In the genomic region with DNA sequence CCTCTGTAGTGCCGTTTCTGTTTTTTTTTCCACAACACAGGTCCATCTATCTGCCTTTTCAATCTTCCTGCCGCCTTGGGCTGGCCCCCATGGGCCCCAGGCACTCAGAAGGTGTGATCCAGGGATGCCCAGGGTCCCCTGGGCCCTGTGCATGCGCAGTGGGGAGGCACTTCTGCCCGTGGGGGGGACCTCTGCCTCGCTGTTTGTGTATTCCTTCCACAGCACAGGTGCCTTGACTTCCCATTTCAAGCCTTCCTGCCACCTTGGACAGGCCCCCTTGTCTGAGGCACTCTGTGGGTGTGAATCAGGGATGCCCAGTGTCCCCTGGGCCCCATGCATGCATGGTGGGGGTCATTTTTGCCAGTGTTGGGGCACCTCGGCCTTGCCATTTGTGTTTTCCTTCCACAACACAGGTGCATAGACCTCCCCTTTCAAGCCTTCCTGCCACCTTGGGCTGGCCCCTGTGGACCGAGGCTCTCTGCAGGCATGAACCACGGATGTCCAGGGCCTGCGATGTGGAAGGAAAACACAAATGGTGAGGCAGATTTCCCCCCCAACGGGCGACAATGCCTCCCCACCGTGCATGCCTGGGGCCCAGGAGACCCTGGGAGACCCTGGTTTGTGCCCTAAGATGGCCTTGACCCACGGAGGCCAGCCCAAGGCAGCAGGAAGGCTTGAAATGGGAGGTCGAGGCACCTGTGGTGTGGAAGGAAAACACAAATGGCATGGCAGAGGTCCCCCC, we compare ENCODE assay signal across 21 cellular contexts.
"Had no signal": no experiment of that assay in that cellular context is flagged by ENCODE, and none has a peak within 500 bp of the region (broad histone marks: within the 10 kb centered on the region; RNA-seq: fewer than 3 reads in every experiment).

No MANE protein-coding gene starts in this region.

- H3K9me3 ChIP-seq: gastrocnemius medialis, ovary, prostate gland had no signal

- H3K4me1 ChIP-seq: esophagus muscularis mucosa, gastrocnemius medialis, prostate gland, tibial artery, upper lobe of left lung, vagina had no signal

- H3K4me3 ChIP-seq: esophagus muscularis mucosa, gastrocnemius medialis, mucosa of descending colon, ovary, prostate gland, skin epidermis, tibial artery, upper lobe of left lung, vagina had no signal

- H3K36me3 ChIP-seq: esophagus muscularis mucosa, gastrocnemius medialis, ovary, prostate gland, tibial artery, upper lobe of left lung, vagina had no signal

- H3K27ac ChIP-seq: epithelial cell of prostate, esophagus muscularis mucosa, gastrocnemius medialis, ovary, prostate gland, skin epidermis, tibial artery, upper lobe of left lung, vagina had no signal

- DNase-seq: effector memory CD8-positive, alpha-beta T cell; gastrocnemius medialis; immature natural killer cell; left colon; mammary epithelial cell; ovary; stimulated activated CD4-positive, alpha-beta T cell treated with anti-CD3 and anti-CD28 coated beads, Interleukin-12 subunit alpha, Interleukin-12 subunit beta, amount 100 ng/mL, for 4 hours; stimulated activated naive CD8-positive, alpha-beta T cell treated with anti-CD3 and anti-CD28 coated beads, Interleukin-15, Interleukin-2, amounts not matched to agents 100 U/mL and 50 U/mL, for 24 hours had no signal

- H3K4me3 Mint-ChIP-seq: central memory CD8-positive, alpha-beta T cell; dendritic cell treated with granulocyte-macrophage colony-stimulating factor and Interleukin-4, amounts not matched to agents 40 ng/mL and 50 ng/mL, for 4 days; effector memory CD8-positive, alpha-beta T cell; immature natural killer cell; naive thymus-derived CD8-positive, alpha-beta T cell; neural crest cell had no signal

- H3K4me1 Mint-ChIP-seq: central memory CD8-positive, alpha-beta T cell; immature natural killer cell; naive thymus-derived CD8-positive, alpha-beta T cell; neural crest cell had no signal

- H3K27me3 Mint-ChIP-seq: central memory CD8-positive, alpha-beta T cell; dendritic cell treated with granulocyte-macrophage colony-stimulating factor and Interleukin-4, amounts not matched to agents 40 ng/mL and 50 ng/mL, for 4 days had no signal

- ATAC-seq: effector memory CD8-positive, alpha-beta T cell; gastrocnemius medialis; left colon; mucosa of descending colon; naive thymus-derived CD8-positive, alpha-beta T cell; sciatic nerve; stimulated activated naive CD8-positive, alpha-beta T cell treated with anti-CD3 and anti-CD28 coated beads, Interleukin-15, Interleukin-2, amounts not matched to agents 100 U/mL and 50 U/mL, for 24 hours had no signal

- H3K9me3 Mint-ChIP-seq: neural crest cell had no signal

- H3K27me3 ChIP-seq: gastrocnemius medialis, ovary, vagina had no signal

- H3K27ac Mint-ChIP-seq: dendritic cell treated with granulocyte-macrophage colony-stimulating factor and Interleukin-4, amounts not matched to agents 40 ng/mL and 50 ng/mL, for 4 days; effector memory CD8-positive, alpha-beta T cell; immature natural killer cell; naive thymus-derived CD8-positive, alpha-beta T cell had no signal
